19 cellular contexts compared by ENCODE assay signal in the genomic region with DNA sequence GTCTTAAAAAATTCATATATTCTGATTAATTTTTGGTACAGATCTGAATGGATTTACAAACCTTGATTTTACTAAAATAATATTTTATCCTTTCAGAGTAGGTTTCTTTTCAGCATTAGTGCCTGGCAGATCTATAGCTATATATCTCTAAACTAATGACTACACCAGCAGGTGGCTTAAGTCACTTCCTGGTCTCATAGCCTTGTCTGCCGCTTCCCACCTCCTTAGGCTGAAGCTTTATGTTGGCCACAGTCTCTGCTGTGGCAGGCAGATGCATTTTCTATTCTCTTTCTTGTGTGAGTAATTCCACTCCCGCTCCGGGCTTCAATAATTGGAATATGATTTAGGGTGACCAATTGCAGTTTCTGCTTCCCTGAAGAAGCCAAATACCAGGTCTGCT.
A peak's percentile ranks its signal among the peaks of the same experiment; 100 is the strongest.
DNase-seq lines count a peak whose midpoint lies in the region; ATAC-seq and TF ChIP-seq lines count a peak whose summit lies in the region.
"Had no signal": no experiment of that assay in that cellular context is flagged by ENCODE, and none has a peak within 500 bp of the region (broad histone marks: within the 10 kb centered on the region; RNA-seq: fewer than 3 reads in every experiment).

No MANE protein-coding gene starts in this region.

- no peak overlapping the region for H3K23ac ChIP-seq in H9 (ENCODE audit: insufficient read length, low read depth, low read length)

- H4K91ac ChIP-seq in H9 (ENCODE audit: insufficient read length, low read depth, low read length): no peak overlapping the region

- H3K9me3 Mint-ChIP-seq in H9: peaks cover 4 to 12% of the 10 kb centered on the region in 2 experiments
- H3K9me3 Mint-ChIP-seq in activated naive CD4-positive, alpha-beta T cell treated with anti-CD3 and anti-CD28 coated beads for 36 hours: peaks cover 6% of the 10 kb centered on the region
- peaks cover 4% of the 10 kb centered on the region for H3K9me3 Mint-ChIP-seq in activated CD4-positive, alpha-beta memory T cell treated with anti-CD3 and anti-CD28 coated beads, Interleukin-2, amount 10 ng/mL, durations not matched to agents 7 days and 5 days

- no peaks in the 10 kb centered on the region for H4K20me1 ChIP-seq in H9 (ENCODE audit: control insufficient read depth, insufficient read depth, insufficient read length)
- H4K20me1 ChIP-seq in PC-3 (ENCODE audit: low read length): no peaks in the 10 kb centered on the region

- H3K27ac ChIP-seq in H9 (ENCODE audit: insufficient read length, low read depth, low read length) (no peak overlapping the region), PC-3 (ENCODE audit: low read length) (no peak overlapping the region), aorta (ENCODE audit: low read depth in 1 of 2, low read length in 2 of 2) (no peak overlapping the region)
- H3K27ac ChIP-seq: C4-2B had no signal

- no peak overlapping the region for H3K27ac Mint-ChIP-seq in H9
- no peak overlapping the region for H3K27ac Mint-ChIP-seq in activated naive CD4-positive, alpha-beta T cell treated with anti-CD3 and anti-CD28 coated beads for 36 hours
- H3K27ac Mint-ChIP-seq in activated CD4-positive, alpha-beta memory T cell treated with anti-CD3 and anti-CD28 coated beads, Interleukin-2, amount 10 ng/mL, durations not matched to agents 7 days and 5 days: no peak overlapping the region
- H3K27ac Mint-ChIP-seq: T-helper 1 cell treated with Interleukin-12 subunit alpha and Interleukin-12 subunit beta and Interleukin-4 antibody, amounts not matched to agents 30 μg/mL and 1 μg/mL, for 36 hours had no signal

- no peak overlapping the region for H3T11ph ChIP-seq in H9 (ENCODE audit: low read length)

- peaks cover 13 to 18% of the 10 kb centered on the region in 2 experiments for H3K4me1 Mint-ChIP-seq in H9
- no peaks in the 10 kb centered on the region for H3K4me1 Mint-ChIP-seq in activated naive CD4-positive, alpha-beta T cell treated with anti-CD3 and anti-CD28 coated beads for 36 hours (ENCODE audit: low read depth)
- no peaks in the 10 kb centered on the region for H3K4me1 Mint-ChIP-seq in activated CD4-positive, alpha-beta memory T cell treated with anti-CD3 and anti-CD28 coated beads, Interleukin-2, amount 10 ng/mL, durations not matched to agents 7 days and 5 days

- H3K4me2 ChIP-seq in H9 (ENCODE audit: insufficient read depth, insufficient read length, low read length): no peak overlapping the region
- no peak overlapping the region for H3K4me2 ChIP-seq in PC-3 (ENCODE audit: low read length)

- no peak overlapping the region for H2BK20ac ChIP-seq in H9 (ENCODE audit: low read depth, low read length, poor library complexity, severe bottlenecking)

- H3K36me3 ChIP-seq in PC-3 (ENCODE audit: low read depth, low read length) (no peaks in the 10 kb centered on the region), aorta (ENCODE audit: control insufficient read depth in 1 of 2, insufficient read depth in 2 of 2, low read length in 1 of 2) (no peaks in the 10 kb centered on the region)

- ATAC-seq in PC-3 (no peak; the same call in 1 of the 2 replicates), aorta (ENCODE audit: low FRiP score) (no peak)

- no peak overlapping the region for H2BK120ac ChIP-seq in H9 (ENCODE audit: low read depth, low read length, poor library complexity, severe bottlenecking)

- H4K8ac ChIP-seq in H9 (replicated peaks; ENCODE audit: insufficient read length, low read depth, low read length): no peak overlapping the region

- H3K18ac ChIP-seq in H9 (ENCODE audit: insufficient read length, low read depth, low read length): no peak overlapping the region

- BruUV-seq in PC-3 (replicated peaks; lab: Mats Ljungman, UMichigan): no TSS peak

- H3K4me3 Mint-ChIP-seq in H9: no peak overlapping the region
- no peak overlapping the region for H3K4me3 Mint-ChIP-seq in activated naive CD4-positive, alpha-beta T cell treated with anti-CD3 and anti-CD28 coated beads for 36 hours
- no peak overlapping the region for H3K4me3 Mint-ChIP-seq in activated CD4-positive, alpha-beta memory T cell treated with anti-CD3 and anti-CD28 coated beads, Interleukin-2, amount 10 ng/mL, durations not matched to agents 7 days and 5 days
- H3K4me3 Mint-ChIP-seq: T-helper 1 cell treated with Interleukin-12 subunit alpha and Interleukin-12 subunit beta and Interleukin-4 antibody, amounts not matched to agents 30 μg/mL and 1 μg/mL, for 36 hours had no signal

- POLR2A ChIA-PET in PC-3 (lab: Charles Lee; ENCODE audit: unreplicated experiment): no interaction called here
- POLR2A ChIA-PET in activated CD4-positive, alpha-beta memory T cell treated with anti-CD3 and anti-CD28 coated beads, Interleukin-2, amount 10 ng/mL, durations not matched to agents 7 days and 5 days (lab: Charles Lee): no interaction called here

- H3K36me3 Mint-ChIP-seq in H9 (ENCODE audit: insufficient read depth in 1 of 3, low read depth in 3 of 3): peaks cover 7 to 12% (median 11%) of the 10 kb centered on the region in 3 experiments; a peak in 6 of 7 replicates
- no peaks in the 10 kb centered on the region for H3K36me3 Mint-ChIP-seq in activated naive CD4-positive, alpha-beta T cell treated with anti-CD3 and anti-CD28 coated beads for 36 hours (ENCODE audit: low read depth)
- no peaks in the 10 kb centered on the region for H3K36me3 Mint-ChIP-seq in activated CD4-positive, alpha-beta memory T cell treated with anti-CD3 and anti-CD28 coated beads, Interleukin-2, amount 10 ng/mL, durations not matched to agents 7 days and 5 days (ENCODE audit: low read depth)

- intact Hi-C loops in PC-3 (cut with micrococcal nuclease) (no loop called here), aorta (cut with DNase I) (no loop called here)
- intact Hi-C loops in activated naive CD4-positive, alpha-beta T cell treated with anti-CD3 and anti-CD28 coated beads for 36 hours (cut with micrococcal nuclease): no loop called here

- H3K23me2 ChIP-seq in H9 (ENCODE audit: insufficient read length, low read depth, low read length, poor library complexity, severe bottlenecking): no peaks in the 10 kb centered on the region

- no peaks in the 10 kb centered on the region for H3K27me3 Mint-ChIP-seq in H9 (ENCODE audit: low read depth)
- no peaks in the 10 kb centered on the region for H3K27me3 Mint-ChIP-seq in activated naive CD4-positive, alpha-beta T cell treated with anti-CD3 and anti-CD28 coated beads for 36 hours (ENCODE audit: low read depth)
- H3K27me3 Mint-ChIP-seq in activated CD4-positive, alpha-beta memory T cell treated with anti-CD3 and anti-CD28 coated beads, Interleukin-2, amount 10 ng/mL, durations not matched to agents 7 days and 5 days: no peaks in the 10 kb centered on the region

- peak; percentile 0 for DNase-seq in DMS53 treated with DMSO at 0.1 percent for 48 hours (lab: John Stamatoyannopoulos, UW; ENCODE audit: unreplicated experiment)
- no peak for DNase-seq in H9
- DNase-seq in PC-3: no peak
- peak; percentile 24 for DNase-seq in left kidney (ENCODE audit: low read depth, low spot score)
- no peak for DNase-seq in SKM-1 (lab: John Stamatoyannopoulos, UW; ENCODE audit: unreplicated experiment)
- no peak for DNase-seq in aorta
- DNase-seq in activated naive CD4-positive, alpha-beta T cell treated with anti-CD3 and anti-CD28 coated beads for 36 hours: no peak
- no peak for DNase-seq in activated CD4-positive, alpha-beta memory T cell treated with anti-CD3 and anti-CD28 coated beads, Interleukin-2, amount 10 ng/mL, durations not matched to agents 7 days and 5 days
- DNase-seq: AML-193, DND-41, HCEC 1CT, KBM-7, NCI-H1105, NCI-H1694, NCI-H2107, NCI-H345, NCI-H524 treated with DMSO at 0.1 percent for 48 hours had no signal

- H3K79me2 ChIP-seq in H9 (ENCODE audit: insufficient read depth, low read length) (no peaks in the 10 kb centered on the region), PC-3 (ENCODE audit: low read length) (no peaks in the 10 kb centered on the region)

- peak; percentile 35; the same call in 1 of the 3 replicates for TF ChIP-seq CTCF in H9 (conservative IDR thresholded peaks at IDR 0.05)
- TF ChIP-seq CTCF in PC-3 (conservative IDR thresholded peaks at IDR 0.05; ENCODE audit: low read depth, low read length): 0 out of 2 replicates have a peak, but pooled peaks have one; percentile 15

- H3K79me1 ChIP-seq in H9 (ENCODE audit: insufficient read depth, low read depth, low read length, poor library complexity, severe bottlenecking): no peaks in the 10 kb centered on the region

- no peak overlapping the region for H3K4me3 ChIP-seq in PC-3 (ENCODE audit: low read length)
- H3K4me3 ChIP-seq in aorta (ENCODE audit: low read length in 2 of 2): no peak overlapping the region

- H2AFZ ChIP-seq in H9 (ENCODE audit: low read length) (no peak overlapping the region), PC-3 (ENCODE audit: low read length) (no peak overlapping the region)

- no peak overlapping the region for H2BK15ac ChIP-seq in H9 (ENCODE audit: low read depth, low read length)

- CTCF ChIA-PET in PC-3 (lab: Charles Lee): no interaction called here
- CTCF ChIA-PET in activated naive CD4-positive, alpha-beta T cell treated with anti-CD3 and anti-CD28 coated beads for 36 hours (lab: Charles Lee): interaction anchor here (0.6 kb wide), 1 partner anchor 261 kb away, joined by 3 read pairs; no protein-coding TSS in a partner anchor
- CTCF ChIA-PET in activated CD4-positive, alpha-beta memory T cell treated with anti-CD3 and anti-CD28 coated beads, Interleukin-2, amount 10 ng/mL, durations not matched to agents 7 days and 5 days (lab: Charles Lee): no interaction called here

- no peak overlapping the region for H4K5ac ChIP-seq in H9 (ENCODE audit: insufficient read length, low read depth, low read length)

- H3K14ac ChIP-seq in H9 (ENCODE audit: insufficient read depth, low read length): no peak overlapping the region

- H2BK5ac ChIP-seq in H9 (ENCODE audit: insufficient read length, low read length): no peak overlapping the region

- no peaks in the 10 kb centered on the region for H3K9me2 ChIP-seq in PC-3 (replicated peaks; ENCODE audit: low read length)

- H3K27me3 ChIP-seq in H9 (ENCODE audit: insufficient read depth, low read length) (no peaks in the 10 kb centered on the region), PC-3 (ENCODE audit: low read length) (no peaks in the 10 kb centered on the region), aorta (ENCODE audit: control insufficient read depth in 1 of 2, insufficient read depth in 2 of 2, low read length in 1 of 2) (no peaks in the 10 kb centered on the region)

- no CpG with 5 or more reads among the region's 3 CpGs for WGBS in H9 (ENCODE audit: extremely low coverage, insufficient read length, low lambda C conversion rate)
- 75% methylated on average over 3 of the region's 3 CpGs for WGBS in aorta, 2 donors

- H3K9ac ChIP-seq in H9 (ENCODE audit: extremely low read depth, insufficient read length, low read length) (no peak overlapping the region), PC-3 (ENCODE audit: low read length) (no peak overlapping the region)

- H3K56ac ChIP-seq in H9 (ENCODE audit: insufficient read length, low read depth, low read length): no peak overlapping the region

- no peak overlapping the region for H3K4ac ChIP-seq in H9 (ENCODE audit: low read depth, low read length)

- H3K4me1 ChIP-seq in H9 (ENCODE audit: insufficient read depth, low read length) (no peaks in the 10 kb centered on the region; the same call in 1 of the 2 replicates), PC-3 (ENCODE audit: insufficient read depth, low read length) (no peaks in the 10 kb centered on the region), aorta (ENCODE audit: control insufficient read depth in 1 of 2, insufficient read depth in 2 of 2, low read length in 2 of 2) (no peaks in the 10 kb centered on the region)

- H3K9me3 ChIP-seq in H9 (ENCODE audit: control insufficient read depth, low read depth, low read length): no peaks in the 10 kb centered on the region
- no peaks in the 10 kb centered on the region for H3K9me3 ChIP-seq in PC-3 (ENCODE audit: low read length)
- no peaks in the 10 kb centered on the region for H3K9me3 ChIP-seq in aorta (ENCODE audit: control insufficient read depth, low read length)

- no peaks in the 10 kb centered on the region for H3F3A ChIP-seq in PC-3 (ENCODE audit: low read length, unreplicated experiment)

- no peak overlapping the region for H2AK5ac ChIP-seq in H9 (ENCODE audit: insufficient read length, low read length)

- no peak overlapping the region for H2BK12ac ChIP-seq in H9 (ENCODE audit: insufficient read length, low read depth, low read length)

Comparison
In these comparisons a context has a peak if more than half of its experiments do, and no peak if none do; other contexts are left out.
1. DNase-seq: peak in DMS53 treated with DMSO at 0.1 percent for 48 hours (single experiment) and left kidney (single experiment); none in H9 (single experiment), PC-3 (single experiment), SKM-1 (single experiment), aorta (0 of 2), activated naive CD4-positive, alpha-beta T cell treated with anti-CD3 and anti-CD28 coated beads for 36 hours (single experiment) and activated CD4-positive, alpha-beta memory T cell treated with anti-CD3 and anti-CD28 coated beads, Interleukin-2, amount 10 ng/mL, durations not matched to agents 7 days and 5 days (single experiment).